ENCODE assay signal across 11 cellular contexts in genomic region chr2:172251231-172251630, GRCh38.
DNase-seq lines count a peak whose midpoint lies in the region; ATAC-seq, FAIRE-seq and TF ChIP-seq lines count a peak whose summit lies in the region.
"Had no signal": no experiment of that assay in that cellular context is flagged by ENCODE, and none has a peak within 500 bp of the region (broad histone marks: within the 10 kb centered on the region; RNA-seq: fewer than 3 reads in every experiment).

No MANE protein-coding gene starts in this region.

- H3K4me3 ChIP-seq in esophagus squamous epithelium: no peak overlapping the region
- H3K4me3 ChIP-seq in ascending aorta: no peak overlapping the region
- H3K4me3 ChIP-seq: SJCRH30 had no signal

- H3K36me3 Mint-ChIP-seq in osteocyte (ENCODE audit: unreplicated experiment): no peaks in the 10 kb centered on the region

- no peaks in the 10 kb centered on the region for H3K36me3 ChIP-seq in esophagus squamous epithelium
- no peaks in the 10 kb centered on the region for H3K36me3 ChIP-seq in ascending aorta
- H3K36me3 ChIP-seq: SJCRH30 had no signal

- H3K27ac Mint-ChIP-seq in osteocyte (ENCODE audit: unreplicated experiment): peak overlapping the region; percentile 98

- no peak for TF ChIP-seq POLR2A in esophagus squamous epithelium (IDR thresholded peaks at IDR 0.05)

- H3K4me1 ChIP-seq in esophagus squamous epithelium (peaks cover 16 to 41% (median 17%) of the 10 kb centered on the region in 3 donors), ascending aorta (no peaks in the 10 kb centered on the region)

- DNase-seq in ELR (ENCODE audit: low read depth) (peak; percentile 68), RCC 7860 (ENCODE audit: low spot score) (peak; percentile 35), esophagus squamous epithelium (lab: John Stamatoyannopoulos, UW) (no peak), osteocyte (ENCODE audit: extremely low spot score, unreplicated experiment) (no peak), ascending aorta (ENCODE audit: low spot score in 2 of 2) (no peak), NCI-H526 (lab: John Stamatoyannopoulos, UW) (no peak), left lobe of liver (ENCODE audit: low spot score) (no peak)
- DNase-seq: activated CD8-positive, alpha-beta memory T cell treated with anti-CD3 and anti-CD28 coated beads, Interleukin-2, amount 50 U/mL, for 48 hours; NCI-H774; SJCRH30 had no signal

- no peaks in the 10 kb centered on the region for H3K27me3 Mint-ChIP-seq in osteocyte (ENCODE audit: unreplicated experiment)

- H3K9me3 ChIP-seq in esophagus squamous epithelium (no peaks in the 10 kb centered on the region), ascending aorta (no peaks in the 10 kb centered on the region)
- H3K9me3 ChIP-seq: SJCRH30 had no signal

- intact Hi-C loops in esophagus squamous epithelium (cut with DNase I): no loop called here
- intact Hi-C loops in ascending aorta (cut with DNase I): no loop called here

- H3K27ac ChIP-seq in esophagus squamous epithelium (peak overlapping the region; percentile 42 to 81 (median 60)), ascending aorta (no peak overlapping the region)
- H3K27ac ChIP-seq: SJCRH30 had no signal

- no peak overlapping the region for H3K4me3 Mint-ChIP-seq in osteocyte (ENCODE audit: unreplicated experiment)

- FAIRE-seq in RCC 7860 (lab: Jason Lieb, UNC): no peak

- TF ChIP-seq CTCF in esophagus squamous epithelium (IDR thresholded peaks at IDR 0.05) (no peak), osteocyte (IDR thresholded peaks at IDR 0.05) (no peak), ascending aorta (IDR thresholded peaks at IDR 0.05) (no peak)

- H3K4me1 Mint-ChIP-seq in osteocyte (ENCODE audit: unreplicated experiment): peaks cover 44% of the 10 kb centered on the region

- no peaks in the 10 kb centered on the region for H3K9me3 Mint-ChIP-seq in osteocyte (ENCODE audit: unreplicated experiment)

- no peak for ATAC-seq in HG03460 (IDR thresholded peaks at IDR 0.05; ENCODE audit: unreplicated experiment)
- no peak for ATAC-seq in left lobe of liver

- WGBS in esophagus squamous epithelium, 2 donors: 32 to 53% methylated on average over 3 of the region's 3 CpGs

- no peaks in the 10 kb centered on the region for H3K27me3 ChIP-seq in esophagus squamous epithelium
- no peaks in the 10 kb centered on the region for H3K27me3 ChIP-seq in ascending aorta
- H3K27me3 ChIP-seq: SJCRH30 had no signal

Comparison
In these comparisons a context has a peak if more than half of its experiments do, and no peak if none do; other contexts are left out.
1. DNase-seq: peak in ELR (single experiment) and RCC 7860 (single experiment); none in esophagus squamous epithelium (single experiment), osteocyte (single experiment), ascending aorta (0 of 2), NCI-H526 (0 of 2) and left lobe of liver (single experiment).
2. H3K27ac ChIP-seq: peak in esophagus squamous epithelium (4 of 4); none in ascending aorta (0 of 2).